In the genomic region with DNA sequence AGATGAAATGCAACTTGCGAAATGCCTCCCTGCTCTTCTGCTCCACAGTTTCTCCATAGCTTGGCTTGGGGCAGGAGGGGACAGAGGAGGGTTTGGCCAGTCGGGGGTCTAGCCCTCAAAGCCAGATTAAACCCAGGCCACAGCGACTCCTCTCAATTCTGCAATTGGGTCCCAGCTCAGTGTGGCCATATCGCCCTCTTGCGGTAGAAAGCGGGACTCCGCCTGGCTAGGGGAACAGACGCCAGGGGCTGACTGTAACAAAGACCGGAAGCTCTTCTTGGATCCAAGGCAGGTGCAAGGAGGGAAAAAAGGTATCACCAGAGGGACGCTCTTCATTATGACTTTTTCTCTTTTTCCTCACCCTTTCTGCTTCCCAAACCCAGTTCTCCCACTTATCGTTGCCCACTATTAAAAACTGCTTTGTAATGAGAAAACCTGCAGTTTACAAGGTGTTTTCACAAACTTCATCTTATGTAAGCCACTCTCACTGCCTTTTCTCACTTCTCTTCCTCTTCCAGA, we compare ENCODE assay signal across 8 cellular contexts. TPM values are rescaled to one million over a fixed set of nuclear protein-coding genes. Genes with fewer than 3 reads are reported as not detected.
DNase-seq lines count a peak whose midpoint lies in the region; ATAC-seq and TF ChIP-seq lines count a peak whose summit lies in the region.

No MANE protein-coding gene starts in this region.

- H3K36me3 ChIP-seq in kidney epithelial cell (ENCODE audit: control insufficient read depth, insufficient read depth, low read length) = no peaks in the 10 kb centered on the region

- peak; percentile 99 for TF ChIP-seq CTCF in kidney epithelial cell (IDR thresholded peaks at IDR 0.05; ENCODE audit: insufficient read depth, low read length, poor library complexity, severe bottlenecking)

- peak; percentile 48 for ATAC-seq in HG03025 (IDR thresholded peaks at IDR 0.05; ENCODE audit: low FRiP score, unreplicated experiment)
- peak; percentile 87 for ATAC-seq in activated CD4-positive, CD25-positive, alpha-beta regulatory T cell treated with anti-CD3 and anti-CD28 coated beads, Interleukin-2, amount 50 U/mL, for 24 hours
- no peak for ATAC-seq in HG02981 (IDR thresholded peaks at IDR 0.05; ENCODE audit: unreplicated experiment)

- peak; percentile 67 for DNase-seq in ELR (ENCODE audit: low read depth)
- DNase-seq in NCI-H2196 (lab: John Stamatoyannopoulos, UW; ENCODE audit: unreplicated experiment) = peak; percentile 91
- peak in 57 of 61 donors; percentile 1 to 79 (median 35) for DNase-seq in caudate nucleus (lab: John Stamatoyannopoulos, UW)
- no peak for DNase-seq in kidney epithelial cell (ENCODE audit: low read depth)
- DNase-seq in stimulated activated CD4-positive, alpha-beta T cell treated with anti-CD3 and anti-CD28 coated beads, Interleukin-2, amount 100 ng/mL, for 24 hours = peak; percentile 94 to 95

- H3K4me3 ChIP-seq in kidney epithelial cell (ENCODE audit: low read depth, low read length) = no peak overlapping the region

- no peaks in the 10 kb centered on the region for H3K27me3 ChIP-seq in kidney epithelial cell (ENCODE audit: control insufficient read depth, insufficient read depth, low read length)

- H3K27ac ChIP-seq in caudate nucleus (ENCODE audit: low read depth, low read length) = no peak overlapping the region

RNA-seq across cellular contexts. Expression of a gene that starts 36.6 kb away (rescaled TPM):
- total RNA-seq in kidney epithelial cell = 49.6 and 50.8 TPM in 2 replicates

RNA-seq across cellular contexts. Expression of a gene that starts 53.0 kb away (rescaled TPM):
- total RNA-seq in kidney epithelial cell = 18.0 and 22.2 TPM in 2 replicates
